1 cellular context compared by ENCODE assay signal in genomic region chr19:57499332-57499679, GRCh38.
TF ChIP-seq lines count a peak whose summit lies in the region.

No MANE protein-coding gene starts in this region.

TF ChIP-seq in HepG2, 621 proteins besides CTCF, POLR2A, EP300 and RAD21:
- 0 out of 2 replicates have a peak, but pooled peaks have one; percentile 0 for TF ChIP-seq ZNF275 (CRISPR knock-in tag; IDR thresholded peaks at IDR 0.05; ENCODE audit: borderline replicate concordance)
TF ChIP-seq in HepG2: peak in this region for 1; not testable (repeated sequence) for 620.
